Comparison of ENCODE assay signal across 8 cellular contexts in genomic region chr7:136009488-136010079, GRCh38. TPM values are rescaled to one million over a fixed set of nuclear protein-coding genes. Genes with fewer than 3 reads are reported as not detected.
DNase-seq lines count a peak whose midpoint lies in the region; ATAC-seq lines count a peak whose summit lies in the region.

No MANE protein-coding gene starts in this region.

- H3K4me3 ChIP-seq in NT2/D1 (ENCODE audit: insufficient read length, low read depth): no peak overlapping the region

- DNase-seq in Caki2 (ENCODE audit: low read depth) (peak; percentile 30), HT1080 (ENCODE audit: low read depth) (peak; percentile 13), NT2/D1 (ENCODE audit: low read depth, low spot score) (peak; percentile 25), dedifferentiated amniotic fluid mesenchymal stem cell (ENCODE audit: extremely low spot score) (peak; percentile 79), midbrain (lab: John Stamatoyannopoulos, UW) (peak; percentile 65)

- no peak overlapping the region for H3K9ac ChIP-seq in NT2/D1 (ENCODE audit: insufficient read length, low read depth)

- in situ Hi-C loops in Caki2 (cut with HindIII; ENCODE audit: low pct_unique_long_range_greater_than_20kb, low sequenced_read_pairs): no loop called here

- no peaks in the 10 kb centered on the region for H3K36me3 ChIP-seq in NT2/D1 (ENCODE audit: insufficient read depth, insufficient read length, low read length)

- H3K9me3 ChIP-seq in NT2/D1 (ENCODE audit: insufficient read depth, low read length): no peaks in the 10 kb centered on the region

- H3K4me1 ChIP-seq in NT2/D1 (ENCODE audit: insufficient read depth, insufficient read length): no peaks in the 10 kb centered on the region

- H3K27me3 ChIP-seq in NT2/D1 (ENCODE audit: insufficient read depth, insufficient read length): no peaks in the 10 kb centered on the region

- ATAC-seq in GM18873 (IDR thresholded peaks at IDR 0.05; ENCODE audit: low FRiP score, unreplicated experiment) (no peak), HG03521 (IDR thresholded peaks at IDR 0.05; ENCODE audit: unreplicated experiment) (no peak), HG02623 (IDR thresholded peaks at IDR 0.05; ENCODE audit: unreplicated experiment) (no peak)

RNA-seq across cellular contexts. Expression of gene MTPN, which starts 32.4 kb away (rescaled TPM):
- 60.8 and 73.2 TPM in 2 replicates for total RNA-seq in Caki2 (2014; rRNA removed; shearing (Covaris generic); ENCODE audit: low replicate concordance)
- 96.1 and 131 TPM in 2 replicates for total RNA-seq in HT1080 (2014; rRNA removed; shearing (Covaris generic))
- 231 and 280 TPM in 2 replicates for polyA plus RNA-seq in HT1080 (2015; cell fraction: cytosol; rRNA removed)
- polyA plus RNA-seq in HT1080 (2015; cell fraction: nucleus; rRNA removed): 106 and 122 TPM in 2 replicates

Comparison
In these comparisons a context has a peak if more than half of its experiments do, and no peak if none do; other contexts are left out.
1. DNase-seq: peak in every context shown above with its lines; median percentile 79 in dedifferentiated amniotic fluid mesenchymal stem cell; 65 in midbrain; 30 in Caki2; 25 in NT2/D1; 13 in HT1080.